ENCODE assay signal across 15 cellular contexts in the genomic region with DNA sequence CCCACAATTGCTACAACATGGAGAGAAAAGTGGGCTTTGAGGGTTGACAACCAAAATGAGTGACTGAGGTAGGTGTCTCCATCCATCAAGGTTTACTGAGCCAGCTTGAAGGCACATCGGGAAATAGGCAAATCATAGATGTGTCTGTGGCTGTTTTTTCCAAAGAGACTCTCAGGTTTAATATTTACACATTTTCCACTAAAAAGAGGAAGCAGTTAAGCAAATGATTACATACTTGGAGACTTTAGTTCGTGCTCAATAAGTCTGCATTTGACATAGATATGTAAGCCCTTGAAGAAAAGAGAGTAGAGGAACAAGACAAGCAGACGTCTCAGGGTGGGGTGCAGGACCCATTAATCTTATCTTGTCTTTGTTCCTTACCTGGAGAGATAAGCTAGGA.
"Had no signal": no experiment of that assay in that cellular context is flagged by ENCODE, and none has a peak within 500 bp of the region (broad histone marks: within the 10 kb centered on the region; RNA-seq: fewer than 3 reads in every experiment).

No MANE protein-coding gene starts in this region.

- H3K27ac Mint-ChIP-seq: activated CD4-positive, alpha-beta T cell treated with anti-CD3 and anti-CD28 coated beads, Interleukin-2, amount 10 ng/mL, durations not matched to agents 7 days and 5 days; activated naive CD4-positive, alpha-beta T cell treated with anti-CD3 and anti-CD28 coated beads for 36 hours; naive thymus-derived CD8-positive, alpha-beta T cell; WTC11 had no signal

- H3K4me1 Mint-ChIP-seq: activated CD4-positive, alpha-beta T cell treated with anti-CD3 and anti-CD28 coated beads, Interleukin-2, amount 10 ng/mL, durations not matched to agents 7 days and 5 days had no signal

- H3K9me3 ChIP-seq: colonic mucosa, gastrocnemius medialis, lower lobe of right lung, neutrophil had no signal

- H3K4me1 ChIP-seq: colonic mucosa, gastrocnemius medialis, lower lobe of right lung had no signal

- H3K4me3 ChIP-seq: colonic mucosa, gastrocnemius medialis, lower lobe of right lung had no signal

- H3K36me3 ChIP-seq: colonic mucosa, gastrocnemius medialis, lower lobe of right lung, neutrophil had no signal

- H3K27me3 ChIP-seq: colonic mucosa, gastrocnemius medialis, neutrophil had no signal

- H3K9me3 Mint-ChIP-seq: activated CD4-positive, alpha-beta T cell treated with anti-CD3 and anti-CD28 coated beads, Interleukin-2, amount 10 ng/mL, durations not matched to agents 7 days and 5 days; activated naive CD4-positive, alpha-beta T cell treated with anti-CD3 and anti-CD28 coated beads for 36 hours; naive thymus-derived CD8-positive, alpha-beta T cell had no signal

- H3K27me3 Mint-ChIP-seq: naive thymus-derived CD8-positive, alpha-beta T cell had no signal

- H3K4me3 Mint-ChIP-seq: activated CD4-positive, alpha-beta T cell treated with anti-CD3 and anti-CD28 coated beads, Interleukin-2, amount 10 ng/mL, durations not matched to agents 7 days and 5 days; activated naive CD4-positive, alpha-beta T cell treated with anti-CD3 and anti-CD28 coated beads for 36 hours; naive thymus-derived CD8-positive, alpha-beta T cell; WTC11 had no signal

- DNase-seq: activated CD4-positive, alpha-beta T cell treated with anti-CD3 and anti-CD28 coated beads, Interleukin-2, amount 10 ng/mL, durations not matched to agents 7 days and 5 days; activated CD8-positive, alpha-beta memory T cell treated with anti-CD3 and anti-CD28 coated beads for 24 hours; activated naive CD4-positive, alpha-beta T cell treated with anti-CD3 and anti-CD28 coated beads for 36 hours; caudate nucleus; colonic mucosa; effector CD4-positive, alpha-beta T cell; gastrocnemius medialis; hippocampal formation; lower lobe of right lung; naive thymus-derived CD8-positive, alpha-beta T cell; retina; stimulated activated CD4-positive, alpha-beta T cell treated with anti-CD3 and anti-CD28 coated beads, Interleukin-4, amount 100 ng/mL, for 24 hours; T-helper 9 cell had no signal

- H3K27ac ChIP-seq: colonic mucosa, gastrocnemius medialis, lower lobe of right lung, neutrophil had no signal

- ATAC-seq: gastrocnemius medialis; lower lobe of right lung; naive thymus-derived CD8-positive, alpha-beta T cell; WTC11 had no signal
